Comparison of ENCODE assay signal across 8 cellular contexts in genomic region chr11:33774356-33775063, GRCh38. TPM values are rescaled to one million over a fixed set of nuclear protein-coding genes. Genes with fewer than 3 reads are reported as not detected.
DNase-seq lines count a peak whose midpoint lies in the region; ATAC-seq and TF ChIP-seq lines count a peak whose summit lies in the region.

Gene FBXO3 (minus strand): TSS chr11:33774520. CDS start chr11:33774497, 23 bp downstream.

- H3K27ac ChIP-seq in temporal lobe (ENCODE audit: low read depth, low read length), result peak within 1 kb of the TSS; percentile 82

- DNase-seq in GM06990 (ENCODE audit: extremely low read depth, insufficient read length) (peak; percentile 84), NCI-H1092 treated with DMSO at 0.1 percent for 48 hours (lab: John Stamatoyannopoulos, UW) (peak; percentile 88), SKM-1 treated with dmso at 0.1 percent for 144 hours (lab: John Stamatoyannopoulos, UW; ENCODE audit: unreplicated experiment) (peak; percentile 78), glomerular visceral epithelial cell (ENCODE audit: extremely low spot score) (peak; percentile 89), omental fat pad (ENCODE audit: low spot score) (peak; percentile 61)
- DNase-seq in activated naive CD4-positive, alpha-beta T cell treated with anti-CD3 and anti-CD28 coated beads, Interleukin-2, amount 50 U/mL, for 72 hours (ENCODE audit: low spot score in 2 of 2), result peak; percentile 77 to 78

- H3K4me3 ChIP-seq in GM06990 (replicated peaks; ENCODE audit: low read depth, low read length), result peak within 1 kb of the TSS; percentile 96

- peaks cover 0 to 10% of the 10 kb centered on the region in 2 donors for H3K36me3 Mint-ChIP-seq in activated naive CD4-positive, alpha-beta T cell treated with anti-CD3 and anti-CD28 coated beads, Interleukin-2, amount 50 U/mL, for 72 hours

- no peaks in the 10 kb centered on the region for H3K9me3 Mint-ChIP-seq in activated naive CD4-positive, alpha-beta T cell treated with anti-CD3 and anti-CD28 coated beads, Interleukin-2, amount 50 U/mL, for 72 hours

- peaks cover 2% of the 10 kb centered on the region; the same call in 1 of the 2 replicates for H3K36me3 ChIP-seq in GM06990 (ENCODE audit: control insufficient read depth, insufficient read depth, low read length)

- ATAC-seq in HG02610 (IDR thresholded peaks at IDR 0.05; ENCODE audit: unreplicated experiment), result peak; percentile 76
- ATAC-seq in activated naive CD4-positive, alpha-beta T cell treated with anti-CD3 and anti-CD28 coated beads, Interleukin-2, amount 50 U/mL, for 72 hours, result peak; percentile 90 to 94
- ATAC-seq in omental fat pad (ENCODE audit: low FRiP score), result peak; percentile 84

- peak within 1 kb of the TSS; percentile 88 to 90 for H3K27ac Mint-ChIP-seq in activated naive CD4-positive, alpha-beta T cell treated with anti-CD3 and anti-CD28 coated beads, Interleukin-2, amount 50 U/mL, for 72 hours

- no peaks in the 10 kb centered on the region for H3K27me3 ChIP-seq in GM06990 (replicated peaks; ENCODE audit: control insufficient read depth, insufficient read depth, low read length)

- TF ChIP-seq CTCF in GM06990 (IDR thresholded peaks at IDR 0.05; ENCODE audit: insufficient read depth, low read length, poor library complexity, severe bottlenecking) (no peak), omental fat pad (IDR thresholded peaks at IDR 0.05) (no peak)

RNA-seq across cellular contexts. Expression of gene FBXO3, which starts in this region (rescaled TPM):
- total RNA-seq in activated naive CD4-positive, alpha-beta T cell treated with anti-CD3 and anti-CD28 coated beads, Interleukin-2, amount 50 U/mL, for 72 hours, result 10 to 100 TPM; 13.3 to 18.4 TPM
- total RNA-seq in omental fat pad (10 to 100 TPM; 23.0 to 55.8 (median 30.8) TPM), temporal lobe (63.2 TPM)

Comparison
In these comparisons a context has a peak if more than half of its experiments do, and no peak if none do; other contexts are left out.
1. Peak in every context shown above with its lines: DNase-seq, ATAC-seq, H3K4me3 ChIP-seq and H3K27ac ChIP-seq.